Comparison of ENCODE assay signal across 1 cellular context in genomic region chr15:40962317-40962716, GRCh38. TPM values are rescaled to one million over a fixed set of nuclear protein-coding genes. Genes with fewer than 3 reads are reported as not detected.
"Had no signal": no experiment of that assay in that cellular context is flagged by ENCODE, and none has a peak within 500 bp of the region (broad histone marks: within the 10 kb centered on the region; RNA-seq: fewer than 3 reads in every experiment).

No MANE protein-coding gene starts in this region.

RNA-seq across cellular contexts. Expression of gene DLL4, which starts 33.2 kb away (rescaled TPM):
- total RNA-seq: SJSA1 had no signal
